ENCODE assay signal across 9 cellular contexts in the genomic region with DNA sequence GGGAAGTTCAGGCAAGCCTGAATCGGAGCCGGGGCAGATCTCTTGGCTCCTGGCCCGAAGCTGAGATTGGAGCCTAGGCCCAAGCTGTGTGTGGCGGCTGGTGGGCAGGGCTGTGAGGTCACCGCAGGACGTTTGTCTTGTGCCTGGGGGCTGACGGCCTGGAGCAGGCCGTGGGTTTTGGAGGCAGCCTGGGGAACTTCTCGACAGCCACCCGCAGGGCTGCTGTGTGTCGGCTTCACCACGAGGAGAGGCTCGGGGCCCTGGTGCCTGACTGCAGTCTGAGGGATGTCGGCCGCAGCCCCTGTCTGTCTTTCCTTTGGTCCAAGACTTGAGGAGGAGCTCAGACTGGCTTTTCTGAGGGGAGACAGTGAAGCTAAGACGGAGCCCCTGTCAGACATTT. TPM values are rescaled to one million over a fixed set of nuclear protein-coding genes. Genes with fewer than 3 reads are reported as not detected.
DNase-seq lines count a peak whose midpoint lies in the region; ATAC-seq, FAIRE-seq and TF ChIP-seq lines count a peak whose summit lies in the region.
"Not testable (repeated sequence)": the region's sequence is repeated elsewhere in the genome, so short reads cannot be mapped to it uniquely, and the experiment has no call there.
"Had no signal": no experiment of that assay in that cellular context is flagged by ENCODE, and none has a peak within 500 bp of the region (broad histone marks: within the 10 kb centered on the region; RNA-seq: fewer than 3 reads in every experiment).

No MANE protein-coding gene starts in this region.

- H3K4me2 ChIP-seq in K562 (ENCODE audit: insufficient read depth, low read length) = not testable (repeated sequence)

- H2AFZ ChIP-seq in K562 (ENCODE audit: low read depth, low read length) = not testable (repeated sequence)

- not testable (repeated sequence) for TF ChIP-seq CTCF in K562 (IDR thresholded peaks at IDR 0.05 in 2 of 3, conservative IDR thresholded peaks at IDR 0.05 in 1 of 3; ENCODE audit: insufficient read depth in 2 of 3, low read depth in 1 of 3, low read length in 3 of 3); endodermal cell (conservative IDR thresholded peaks at IDR 0.05)

- H3K4me1 ChIP-seq in K562 (replicated peaks in 1 of 2; ENCODE audit: control insufficient read depth in 2 of 2, insufficient read depth in 2 of 2, low read length in 2 of 2); endodermal cell (ENCODE audit: control insufficient read depth, insufficient read depth, low read length): not testable (repeated sequence)

- not testable (repeated sequence) for TF ChIP-seq POLR2A in K562 (conservative IDR thresholded peaks at IDR 0.05)

- H3K27ac ChIP-seq in K562 (ENCODE audit: extremely low read depth, low read depth, low read length); endodermal cell (ENCODE audit: low read depth, low read length): not testable (repeated sequence)

- H3K79me2 ChIP-seq in K562 (ENCODE audit: control insufficient read depth, insufficient read depth, low read length) = not testable (repeated sequence)

- CTCF ChIA-PET in K562 (lab: Yijun Ruan, JAX; ENCODE audit: low intra/inter-chr PET ratio) = not testable (repeated sequence)

- H3K4me1 Mint-ChIP-seq in endodermal cell = not testable (repeated sequence)

- TF ChIP-seq RAD21 in K562 (CRISPR knock-in tag; conservative IDR thresholded peaks at IDR 0.05 in 1 of 2, IDR thresholded peaks at IDR 0.05 in 1 of 2) = not testable (repeated sequence)

- not testable (repeated sequence) for H3K9ac ChIP-seq in K562 (ENCODE audit: insufficient read depth in 1 of 2, low read depth in 2 of 2, low read length in 2 of 2); endodermal cell (ENCODE audit: extremely low read depth, low read length, poor library complexity, severe bottlenecking)

- not testable (repeated sequence) for DNase-seq in K562 (ENCODE audit: extremely low read depth in 1 of 4, low spot score in 3 of 4)
- DNase-seq in endodermal cell (peak; percentile 11), mesenteric fat pad (ENCODE audit: low spot score) (peak; percentile 75), posterior vena cava (ENCODE audit: low spot score) (peak; percentile 80)

- not testable (repeated sequence) for H3K9me3 ChIP-seq in K562 (replicated peaks; ENCODE audit: control insufficient read depth, insufficient read depth, low read depth, low read length); endodermal cell (ENCODE audit: control insufficient read depth, low read length)

- not testable (repeated sequence) for FAIRE-seq in K562 (lab: Jason Lieb, UNC)

- peaks cover 16% of the 10 kb centered on the region for H3K27me3 Mint-ChIP-seq in endodermal cell (ENCODE audit: insufficient read depth)

- TF ChIP-seq EP300 in K562 (IDR thresholded peaks at IDR 0.05; ENCODE audit: low read length) = not testable (repeated sequence)

- ATAC-seq in K562 = not testable (repeated sequence)

- intact Hi-C loops in K562 (cut with micrococcal nuclease) = not testable (repeated sequence)
- intact Hi-C loops in posterior vena cava (cut with DNase I) = loop anchor here in 1 of 2 donors (10.0 kb wide), 1 partner anchor 118 kb away; no protein-coding TSS in a partner anchor

- H3K9me1 ChIP-seq in K562 (ENCODE audit: control insufficient read depth, insufficient read depth, low read length) = not testable (repeated sequence)

- H3K4me3 Mint-ChIP-seq in endodermal cell = not testable (repeated sequence)

- POLR2A ChIA-PET in K562 (lab: Yijun Ruan, JAX) = not testable (repeated sequence)

- H3K27me3 ChIP-seq in K562 (ENCODE audit: control insufficient read depth in 2 of 2, insufficient read depth in 2 of 2, low read length in 2 of 2) = peaks cover 6 to 27% of the 10 kb centered on the region in 2 experiments; a peak in 3 of 5 replicates
- H3K27me3 ChIP-seq in endodermal cell (ENCODE audit: control insufficient read depth, insufficient read depth, low read length, poor library complexity, severe bottlenecking) = not testable (repeated sequence)

- BruUV-seq in K562 (replicated peaks; lab: Mats Ljungman, UMichigan) = not testable (repeated sequence)

- not testable (repeated sequence) for H3K36me3 Mint-ChIP-seq in endodermal cell (ENCODE audit: low read depth)

- H3K36me3 ChIP-seq in K562 (ENCODE audit: control insufficient read depth, insufficient read depth, low read length); endodermal cell (ENCODE audit: control insufficient read depth, insufficient read depth, low read length): not testable (repeated sequence)

- WGBS in K562 (ENCODE audit: insufficient coverage, low coverage, missing lambda C conversion rate) = 47% methylated on average over 15 of the region's 16 CpGs
- WGBS in endodermal cell (ENCODE audit: insufficient coverage in 1 of 2, insufficient read length in 1 of 2), 2 experiments = 92% methylated on average over 7 to 16 of the region's 16 CpGs

- not testable (repeated sequence) for H3K27ac Mint-ChIP-seq in endodermal cell

- not testable (repeated sequence) for H4K20me1 ChIP-seq in K562 (replicated peaks; ENCODE audit: control insufficient read depth, insufficient read depth, low read length)

- H3K4me3 ChIP-seq in K562; endodermal cell (ENCODE audit: low read length): not testable (repeated sequence)

- in situ Hi-C loops in K562 (cut with MboI) = not testable (repeated sequence)

- not testable (repeated sequence) for H3K9me3 Mint-ChIP-seq in endodermal cell

TF ChIP-seq in K562, 482 proteins besides CTCF, POLR2A, EP300 and RAD21:
- TF ChIP-seq ZNF764 (CRISPR knock-in tag; IDR thresholded peaks at IDR 0.05; ENCODE audit: low read depth) = peak; percentile 80

RNA-seq across cellular contexts. Expression of gene FAM90A1, which starts 5.1 kb away (rescaled TPM):
- total RNA-seq in K562 (2011; cell fraction: chromatin; rRNA removed; ENCODE audit: low replicate concordance) = not detected in 2 replicates
- total RNA-seq in K562 (2011; cell fraction: nucleolus; rRNA removed) = not detected in 2 replicates
- not detected in 2 replicates for total RNA-seq in K562 (2011; cell fraction: nucleoplasm; rRNA removed)
- 0.04 TPM in 1 of 2 replicates, not detected in the other for total RNA-seq in K562 (2014; rRNA removed)
- not detected in 2 replicates for total RNA-seq in K562 (2014; rRNA removed; fragmentation: Illumina TruSeq; extraction: Trizol)
- total RNA-seq in K562 (2015; rRNA removed; fragmentation: Illumina TruSeq; extraction: Trizol) = 0.04 TPM in 1 of 2 replicates, not detected in the other
- 0.16 TPM in 1 of 2 replicates, not detected in the other for total RNA-seq in K562 (2021)
- polyA plus RNA-seq in K562 (2011; rRNA removed) = 0.03 and 0.11 TPM in 2 replicates
- polyA plus RNA-seq in K562 (2011; cell fraction: cytosol; rRNA removed) = 0.04 and 0.07 TPM in 2 replicates
- 0.10 TPM in 1 of 2 replicates, not detected in the other for polyA plus RNA-seq in K562 (2011; cell fraction: nucleus; rRNA removed)
- polyA plus RNA-seq in K562 (2012) = 0.12 and 0.19 TPM in 2 replicates
- polyA plus RNA-seq in K562 (2014; fragmentation: Illumina TruSeq; extraction: Trizol) = 0.07 and 0.25 TPM in 2 replicates
- polyA plus RNA-seq in K562 (2014; fragmentation: Nextera tagmentation; extraction: Ambion mirVana) = under 1 TPM in 1 of 2 experiments, not detected in 1; 0.01 TPM
- polyA plus RNA-seq in K562 (2014; rRNA removed) = 0.32 TPM in 1 of 2 replicates, not detected in the other
- polyA minus RNA-seq in K562 (2011; rRNA and poly(A)+ RNA removed) = 0.06 TPM in 1 of 2 replicates, not detected in the other
- not detected in 2 replicates for polyA minus RNA-seq in K562 (2011; cell fraction: cytosol; rRNA and poly(A)+ RNA removed)
- not detected in 2 replicates for polyA minus RNA-seq in K562 (2011; cell fraction: nucleus; rRNA and poly(A)+ RNA removed)
- under 1 TPM in 1 of 2 donors, not detected in 1; 0.40 TPM for total RNA-seq in endodermal cell
- not detected for polyA plus RNA-seq in endodermal cell (2013, experiment 1 of 2)
- polyA plus RNA-seq in endodermal cell (2013, experiment 2 of 2) = not detected
- 0.48 TPM for total RNA-seq in mesenteric fat pad
- total RNA-seq in posterior vena cava = under 1 TPM; 0.19 to 0.23 TPM
- total RNA-seq: A172; A673; CD4-positive, alpha-beta memory T cell; CD8-positive, alpha-beta memory T cell had no signal
- polyA plus RNA-seq: CD14-positive monocyte had no signal
